1 cellular context compared by ENCODE assay signal in the genomic region with DNA sequence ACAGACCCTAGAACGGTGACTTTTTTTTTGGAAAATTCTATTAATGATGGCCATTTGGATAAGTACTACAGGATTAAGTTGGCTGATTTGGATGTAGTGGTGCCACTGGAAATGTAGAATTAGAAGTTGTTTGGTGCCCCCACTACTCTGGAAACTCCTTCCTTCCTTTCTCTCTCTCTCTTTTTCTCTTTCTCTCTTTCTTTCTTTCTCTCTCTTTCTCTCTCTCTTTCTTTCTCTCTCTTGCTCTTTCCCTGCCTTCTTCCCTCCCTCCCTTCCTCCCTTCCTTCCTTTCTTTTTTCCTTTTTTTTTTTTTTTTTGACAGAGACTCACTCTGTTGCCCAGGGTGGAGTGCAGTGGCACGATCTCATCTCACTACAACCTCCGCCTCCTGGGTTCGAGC.
TF ChIP-seq lines count a peak whose summit lies in the region.

No MANE protein-coding gene starts in this region.

TF ChIP-seq in K562, 482 proteins besides CTCF, POLR2A, EP300 and RAD21:
- TF ChIP-seq RBFOX2 (IDR thresholded peaks at IDR 0.05; ENCODE audit: low read depth, low read length): 0 out of 2 replicates have a peak, but pooled peaks have one; percentile 11
- TF ChIP-seq, protein P1, sequence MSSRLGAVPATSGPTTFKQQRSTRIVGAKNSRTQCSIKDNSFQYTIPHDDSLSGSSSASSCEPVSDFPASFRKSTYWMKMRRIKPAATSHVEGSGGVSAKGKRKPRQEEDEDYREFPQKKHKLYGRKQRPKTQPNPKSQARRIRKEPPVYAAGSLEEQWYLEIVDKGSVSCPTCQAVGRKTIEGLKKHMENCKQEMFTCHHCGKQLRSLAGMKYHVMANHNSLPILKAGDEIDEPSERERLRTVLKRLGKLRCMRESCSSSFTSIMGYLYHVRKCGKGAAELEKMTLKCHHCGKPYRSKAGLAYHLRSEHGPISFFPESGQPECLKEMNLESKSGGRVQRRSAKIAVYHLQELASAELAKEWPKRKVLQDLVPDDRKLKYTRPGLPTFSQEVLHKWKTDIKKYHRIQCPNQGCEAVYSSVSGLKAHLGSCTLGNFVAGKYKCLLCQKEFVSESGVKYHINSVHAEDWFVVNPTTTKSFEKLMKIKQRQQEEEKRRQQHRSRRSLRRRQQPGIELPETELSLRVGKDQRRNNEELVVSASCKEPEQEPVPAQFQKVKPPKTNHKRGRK (tag; IDR thresholded peaks at IDR 0.05): peak; percentile 90
- TF ChIP-seq SREBF2 (CRISPR knock-in tag; IDR thresholded peaks at IDR 0.05): no peak
